20 cellular contexts compared by ENCODE assay signal in genomic region chr19:6833166-6833790, GRCh38. TPM values are rescaled to one million over a fixed set of nuclear protein-coding genes. Genes with fewer than 3 reads are reported as not detected.
A peak's percentile ranks its signal among the peaks of the same experiment; 100 is the strongest.
DNase-seq lines count a peak whose midpoint lies in the region; ATAC-seq and TF ChIP-seq lines count a peak whose summit lies in the region.
"Had no signal": no experiment of that assay in that cellular context is flagged by ENCODE, and none has a peak within 500 bp of the region (broad histone marks: within the 10 kb centered on the region; RNA-seq: fewer than 3 reads in every experiment).

No MANE protein-coding gene starts in this region.

- no peak overlapping the region for H2AK5ac ChIP-seq in trophoblast cell (ENCODE audit: low read length)

- H3K4me1 ChIP-seq in trophoblast cell (ENCODE audit: control insufficient read depth in 1 of 2, insufficient read depth in 2 of 2, low read length in 2 of 2) = no peaks in the 10 kb centered on the region
- H3K4me1 ChIP-seq: A549 had no signal

- intact Hi-C loops in activated naive CD4-positive, alpha-beta T cell treated with anti-CD3 and anti-CD28 coated beads for 36 hours (cut with micrococcal nuclease) = no loop called here
- intact Hi-C loops in CD4-positive, alpha-beta T cell (cut with DNase I, micrococcal nuclease) = no loop called here

- no peak for DNase-seq in activated naive CD4-positive, alpha-beta T cell treated with anti-CD3 and anti-CD28 coated beads for 36 hours
- DNase-seq in activated naive CD4-positive, alpha-beta T cell treated with anti-CD3 and anti-CD28 coated beads, Interleukin-2, amount 10 ng/mL, durations not matched to agents 7 days and 5 days = no peak
- DNase-seq in CD4-positive, alpha-beta T cell = peak in 1 of 10 experiments; percentile 10
- peak; percentile 75 for DNase-seq in chondrocyte (ENCODE audit: low spot score)
- DNase-seq in trophoblast cell = no peak
- no peak for DNase-seq in NCI-H2171 treated with DMSO at 0.1 percent for 48 hours (lab: John Stamatoyannopoulos, UW)
- no peak for DNase-seq in NCI-H774 (lab: John Stamatoyannopoulos, UW)
- DNase-seq: DMS79, MV-4-11, NCI-H1694 treated with DMSO at 0.1 percent for 48 hours, NCI-H2227 treated with DMSO at 0.1 percent for 48 hours, NCI-H510A treated with DMSO at 0.1 percent for 48 hours, NCI-H82, OCI-M1, Right ventricle myocardium superior had no signal

- no peak overlapping the region for H3K27ac ChIP-seq in CD4-positive, alpha-beta T cell (ENCODE audit: low read depth, low read length)
- no peak overlapping the region for H3K27ac ChIP-seq in trophoblast cell (ENCODE audit: low read depth, low read length)
- H3K27ac ChIP-seq: A549; BLaER1 treated with 17β-estradiol and CSF1 and Interleukin-3, amounts not matched to agents 10 nM and 100 nM; KMS-11 had no signal

- H3K4me2 ChIP-seq in trophoblast cell (ENCODE audit: low read length) = no peak overlapping the region
- H3K4me2 ChIP-seq: A549; BLaER1 treated with 17β-estradiol and CSF1 and Interleukin-3, amounts not matched to agents 10 nM and 100 nM; KMS-11 had no signal

- no peak overlapping the region for H4K91ac ChIP-seq in trophoblast cell (ENCODE audit: low read depth, low read length)

- no peak for TF ChIP-seq CTCF in CD4-positive, alpha-beta T cell (IDR thresholded peaks at IDR 0.05)
- no peak for TF ChIP-seq CTCF in chondrocyte (IDR thresholded peaks at IDR 0.05)

- no peak for ATAC-seq in CD4-positive, alpha-beta T cell (ENCODE audit: poor library complexity)
- no peak for ATAC-seq in HG03039 (IDR thresholded peaks at IDR 0.05; ENCODE audit: unreplicated experiment)
- ATAC-seq: A549 had no signal

- no peak overlapping the region for H4K8ac ChIP-seq in trophoblast cell (ENCODE audit: low read depth, low read length)

- H3K36me3 Mint-ChIP-seq in activated naive CD4-positive, alpha-beta T cell treated with anti-CD3 and anti-CD28 coated beads for 36 hours (ENCODE audit: low read depth) = peaks cover 61% of the 10 kb centered on the region
- H3K36me3 Mint-ChIP-seq in activated naive CD4-positive, alpha-beta T cell treated with anti-CD3 and anti-CD28 coated beads, Interleukin-2, amount 10 ng/mL, durations not matched to agents 7 days and 5 days = peaks cover 69% of the 10 kb centered on the region
- H3K36me3 Mint-ChIP-seq in CD4-positive, alpha-beta T cell (ENCODE audit: low read depth) = peaks cover 89% of the 10 kb centered on the region
- no peaks in the 10 kb centered on the region for H3K36me3 Mint-ChIP-seq in chondrocyte (ENCODE audit: low read depth)

- no peak overlapping the region for H3K4me3 ChIP-seq in trophoblast cell (ENCODE audit: low read depth, low read length)
- H3K4me3 ChIP-seq: A549; BLaER1 treated with 17β-estradiol and CSF1 and Interleukin-3, amounts not matched to agents 10 nM and 100 nM had no signal

- CTCF ChIA-PET in activated naive CD4-positive, alpha-beta T cell treated with anti-CD3 and anti-CD28 coated beads for 36 hours (lab: Charles Lee) = interaction anchor here (0.7 kb wide), 1 partner anchor 269 kb away, joined by 3 read pairs; no protein-coding TSS in a partner anchor
- CTCF ChIA-PET in activated naive CD4-positive, alpha-beta T cell treated with anti-CD3 and anti-CD28 coated beads, Interleukin-2, amount 10 ng/mL, durations not matched to agents 7 days and 5 days (lab: Charles Lee) = no interaction called here
- CTCF ChIA-PET in CD4-positive, alpha-beta T cell (lab: Charles Lee) = no interaction called here

- no peaks in the 10 kb centered on the region for H3K79me2 ChIP-seq in trophoblast cell (ENCODE audit: control insufficient read depth, insufficient read depth, low read length, poor library complexity)

- H3K23ac ChIP-seq in trophoblast cell (ENCODE audit: low read length) = no peak overlapping the region

- no peak overlapping the region for H3K9ac ChIP-seq in trophoblast cell (ENCODE audit: low read length)
- H3K9ac ChIP-seq: BLaER1 treated with 17β-estradiol and CSF1 and Interleukin-3, amounts not matched to agents 10 nM and 100 nM; KMS-11 had no signal

- peak overlapping the region; percentile 67 for H3K27ac Mint-ChIP-seq in activated naive CD4-positive, alpha-beta T cell treated with anti-CD3 and anti-CD28 coated beads for 36 hours
- no peak overlapping the region for H3K27ac Mint-ChIP-seq in activated naive CD4-positive, alpha-beta T cell treated with anti-CD3 and anti-CD28 coated beads, Interleukin-2, amount 10 ng/mL, durations not matched to agents 7 days and 5 days
- peak overlapping the region; percentile 30 for H3K27ac Mint-ChIP-seq in CD4-positive, alpha-beta T cell
- H3K27ac Mint-ChIP-seq in chondrocyte (ENCODE audit: unreplicated experiment) = no peak overlapping the region

- H2BK120ac ChIP-seq in trophoblast cell (ENCODE audit: insufficient read depth, low read length, poor library complexity) = no peak overlapping the region

- POLR2A ChIA-PET in CD4-positive, alpha-beta T cell (lab: Charles Lee) = no interaction called here

- no peaks in the 10 kb centered on the region for H3K27me3 ChIP-seq in CD4-positive, alpha-beta T cell (ENCODE audit: control insufficient read depth, insufficient read depth, low read length)
- no peaks in the 10 kb centered on the region for H3K27me3 ChIP-seq in trophoblast cell (ENCODE audit: insufficient read depth, low read length)
- H3K27me3 ChIP-seq: BLaER1 treated with 17β-estradiol and CSF1 and Interleukin-3, amounts not matched to agents 10 nM and 100 nM had no signal

- no peaks in the 10 kb centered on the region for H3K79me1 ChIP-seq in trophoblast cell (ENCODE audit: low read length)

- H2BK12ac ChIP-seq in trophoblast cell (ENCODE audit: low read length) = no peak overlapping the region

- peaks cover 29% of the 10 kb centered on the region for H3K4me1 Mint-ChIP-seq in activated naive CD4-positive, alpha-beta T cell treated with anti-CD3 and anti-CD28 coated beads for 36 hours (ENCODE audit: low read depth)
- H3K4me1 Mint-ChIP-seq in activated naive CD4-positive, alpha-beta T cell treated with anti-CD3 and anti-CD28 coated beads, Interleukin-2, amount 10 ng/mL, durations not matched to agents 7 days and 5 days = peaks cover 27% of the 10 kb centered on the region
- peaks cover 22% of the 10 kb centered on the region for H3K4me1 Mint-ChIP-seq in CD4-positive, alpha-beta T cell (ENCODE audit: low read depth)
- H3K4me1 Mint-ChIP-seq in chondrocyte (ENCODE audit: low read depth) = no peaks in the 10 kb centered on the region

- no peak overlapping the region for H3K14ac ChIP-seq in trophoblast cell (ENCODE audit: low read length)

- no peak overlapping the region for H3K4ac ChIP-seq in trophoblast cell (ENCODE audit: low read depth, low read length)

- no peaks in the 10 kb centered on the region for H3K36me3 ChIP-seq in trophoblast cell (ENCODE audit: control insufficient read depth in 1 of 2, insufficient read depth in 2 of 2, low read length in 2 of 2)

- no peak overlapping the region for H3K4me3 Mint-ChIP-seq in activated naive CD4-positive, alpha-beta T cell treated with anti-CD3 and anti-CD28 coated beads for 36 hours
- H3K4me3 Mint-ChIP-seq in activated naive CD4-positive, alpha-beta T cell treated with anti-CD3 and anti-CD28 coated beads, Interleukin-2, amount 10 ng/mL, durations not matched to agents 7 days and 5 days = no peak overlapping the region
- no peak overlapping the region for H3K4me3 Mint-ChIP-seq in CD4-positive, alpha-beta T cell
- no peak overlapping the region for H3K4me3 Mint-ChIP-seq in chondrocyte (ENCODE audit: unreplicated experiment)

- H3K9me3 Mint-ChIP-seq in activated naive CD4-positive, alpha-beta T cell treated with anti-CD3 and anti-CD28 coated beads for 36 hours = no peaks in the 10 kb centered on the region
- no peaks in the 10 kb centered on the region for H3K9me3 Mint-ChIP-seq in activated naive CD4-positive, alpha-beta T cell treated with anti-CD3 and anti-CD28 coated beads, Interleukin-2, amount 10 ng/mL, durations not matched to agents 7 days and 5 days
- H3K9me3 Mint-ChIP-seq in CD4-positive, alpha-beta T cell = no peaks in the 10 kb centered on the region
- H3K9me3 Mint-ChIP-seq in chondrocyte (ENCODE audit: low read depth) = peaks cover 3% of the 10 kb centered on the region

- peak overlapping the region; percentile 58 for H4K12ac ChIP-seq in trophoblast cell (ENCODE audit: low read depth, low read length)

- H3K18ac ChIP-seq in trophoblast cell (ENCODE audit: low read length) = no peak overlapping the region

- H2AFZ ChIP-seq in trophoblast cell (ENCODE audit: insufficient read depth, low read length, poor library complexity) = no peak overlapping the region

- no peak overlapping the region for H2BK5ac ChIP-seq in trophoblast cell (ENCODE audit: low read depth, low read length, poor library complexity)

- no CpG with 5 or more reads among the region's 16 CpGs for WGBS in trophoblast cell (ENCODE audit: extremely low coverage, insufficient coverage, insufficient read length)

- H3K27me3 Mint-ChIP-seq in activated naive CD4-positive, alpha-beta T cell treated with anti-CD3 and anti-CD28 coated beads for 36 hours (ENCODE audit: low read depth) = no peaks in the 10 kb centered on the region
- H3K27me3 Mint-ChIP-seq in activated naive CD4-positive, alpha-beta T cell treated with anti-CD3 and anti-CD28 coated beads, Interleukin-2, amount 10 ng/mL, durations not matched to agents 7 days and 5 days = no peaks in the 10 kb centered on the region
- H3K27me3 Mint-ChIP-seq in CD4-positive, alpha-beta T cell = no peaks in the 10 kb centered on the region
- peaks cover 20% of the 10 kb centered on the region for H3K27me3 Mint-ChIP-seq in chondrocyte (ENCODE audit: low read depth)

- H3K9me3 ChIP-seq in CD4-positive, alpha-beta T cell (ENCODE audit: control insufficient read depth, low read length) = no peaks in the 10 kb centered on the region
- H3K9me3 ChIP-seq in trophoblast cell (ENCODE audit: insufficient read depth, low read depth, low read length) = peaks cover 13% of the 10 kb centered on the region
- H3K9me3 ChIP-seq: A549 had no signal

RNA-seq across cellular contexts. Expression of gene ADGRE1, which starts 54.1 kb away (rescaled TPM):
- 10 to 100 TPM in 1 of 2 experiments, 1 to 10 TPM in 1; 9.1 to 11.2 TPM for total RNA-seq in activated naive CD4-positive, alpha-beta T cell treated with anti-CD3 and anti-CD28 coated beads for 36 hours
- 1 to 10 TPM; 5.4 to 6.0 TPM for total RNA-seq in CD4-positive, alpha-beta T cell
- not detected in 3 replicates for total RNA-seq in chondrocyte
- polyA plus RNA-seq in trophoblast cell (2013) = not detected in 2 replicates
- total RNA-seq: HT-29 had no signal

Comparison
In these comparisons a context has a peak if more than half of its experiments do, and no peak if none do; other contexts are left out.
1. H3K27ac Mint-ChIP-seq: peak in activated naive CD4-positive, alpha-beta T cell treated with anti-CD3 and anti-CD28 coated beads for 36 hours (single experiment) and CD4-positive, alpha-beta T cell (single experiment); none in activated naive CD4-positive, alpha-beta T cell treated with anti-CD3 and anti-CD28 coated beads, Interleukin-2, amount 10 ng/mL, durations not matched to agents 7 days and 5 days (single experiment) and chondrocyte (single experiment).